Comparison of ENCODE assay signal across 16 cellular contexts in genomic region chr17:12567077-12568053, GRCh38.
DNase-seq lines count a peak whose midpoint lies in the region; ATAC-seq and TF ChIP-seq lines count a peak whose summit lies in the region.
"Had no signal": no experiment of that assay in that cellular context is flagged by ENCODE, and none has a peak within 500 bp of the region (broad histone marks: within the 10 kb centered on the region; RNA-seq: fewer than 3 reads in every experiment).

No MANE protein-coding gene starts in this region.

- 17% methylated on average over 10 of the region's 10 CpGs for WGBS in esophagus muscularis mucosa

- no peaks in the 10 kb centered on the region for H3K9me3 ChIP-seq in esophagus muscularis mucosa
- H3K9me3 ChIP-seq in thoracic aorta, result no peaks in the 10 kb centered on the region

- no peaks in the 10 kb centered on the region for H3K36me3 Mint-ChIP-seq in activated CD4-positive, alpha-beta T cell treated with anti-CD3 and anti-CD28 coated beads, Interleukin-2, amount 10 ng/mL, durations not matched to agents 24 days and 14 days (ENCODE audit: low read depth)
- H3K36me3 Mint-ChIP-seq: CD14-positive monocyte had no signal

- no peak for TF ChIP-seq EP300 in esophagus muscularis mucosa (IDR thresholded peaks at IDR 0.05)

- no peak for TF ChIP-seq POLR2A in esophagus muscularis mucosa (IDR thresholded peaks at IDR 0.05; ENCODE audit: low read depth)

- TF ChIP-seq CTCF in esophagus muscularis mucosa (IDR thresholded peaks at IDR 0.05) (no peak), thoracic aorta (IDR thresholded peaks at IDR 0.05) (no peak)

- H3K27me3 ChIP-seq in esophagus muscularis mucosa (no peaks in the 10 kb centered on the region), thoracic aorta (replicated peaks; ENCODE audit: insufficient read depth) (no peaks in the 10 kb centered on the region)

- peak; percentile 26 for DNase-seq in activated CD4-positive, alpha-beta T cell treated with anti-CD3 and anti-CD28 coated beads, Interleukin-2, amount 10 ng/mL, durations not matched to agents 24 days and 14 days
- DNase-seq in activated CD4-positive, alpha-beta T cell treated with anti-CD3 and anti-CD28 coated beads, Interleukin-2, amount 50 U/mL, for 48 hours, result no peak
- DNase-seq in NCI-H82 treated with DMSO at 0.1 percent for 48 hours (lab: John Stamatoyannopoulos, UW; ENCODE audit: unreplicated experiment) (peak; percentile 32), esophagus muscularis mucosa (ENCODE audit: extremely low spot score) (no peak), thoracic aorta (ENCODE audit: low spot score) (no peak), cerebellum (ENCODE audit: low spot score) (no peak)
- DNase-seq: 8988T, GDM1, HCEC 1CT, NCI-H1105, NCI-H2081, Right ventricle myocardium superior had no signal

- no peaks in the 10 kb centered on the region for H3K27me3 Mint-ChIP-seq in activated CD4-positive, alpha-beta T cell treated with anti-CD3 and anti-CD28 coated beads, Interleukin-2, amount 10 ng/mL, durations not matched to agents 24 days and 14 days

- H3K36me3 ChIP-seq in esophagus muscularis mucosa (no peaks in the 10 kb centered on the region), thoracic aorta (no peaks in the 10 kb centered on the region)

- ATAC-seq in thoracic aorta (ENCODE audit: insufficient number of reproducible peaks, low FRiP score, low read depth), result no peak
- ATAC-seq in HG03432 (IDR thresholded peaks at IDR 0.05; ENCODE audit: unreplicated experiment), result no peak
- no peak for ATAC-seq in GM21717 (IDR thresholded peaks at IDR 0.05; ENCODE audit: unreplicated experiment)
- ATAC-seq: K562 had no signal

- H3K4me3 ChIP-seq in esophagus muscularis mucosa (no peak overlapping the region), thoracic aorta (peak overlapping the region; percentile 45)
- H3K4me3 ChIP-seq: K562 had no signal

- H3K27ac Mint-ChIP-seq in activated CD4-positive, alpha-beta T cell treated with anti-CD3 and anti-CD28 coated beads, Interleukin-2, amount 10 ng/mL, durations not matched to agents 24 days and 14 days, result no peak overlapping the region
- H3K27ac Mint-ChIP-seq: CD14-positive monocyte had no signal

- intact Hi-C loops in activated CD4-positive, alpha-beta T cell treated with anti-CD3 and anti-CD28 coated beads, Interleukin-2, amount 10 ng/mL, durations not matched to agents 24 days and 14 days (cut with micrococcal nuclease), result no loop called here
- intact Hi-C loops in esophagus muscularis mucosa (cut with DNase I), result no loop called here

- no peaks in the 10 kb centered on the region for H3K4me1 Mint-ChIP-seq in activated CD4-positive, alpha-beta T cell treated with anti-CD3 and anti-CD28 coated beads, Interleukin-2, amount 10 ng/mL, durations not matched to agents 24 days and 14 days
- H3K4me1 Mint-ChIP-seq: CD14-positive monocyte had no signal

- H3K27ac ChIP-seq in esophagus muscularis mucosa (replicated peaks in 1 of 4), result peak overlapping the region; percentile 3 to 74 (median 56)
- H3K27ac ChIP-seq in thoracic aorta, result peak overlapping the region; percentile 81 to 88

- H3K4me3 Mint-ChIP-seq in activated CD4-positive, alpha-beta T cell treated with anti-CD3 and anti-CD28 coated beads, Interleukin-2, amount 10 ng/mL, durations not matched to agents 24 days and 14 days, result no peak overlapping the region
- H3K4me3 Mint-ChIP-seq: CD14-positive monocyte had no signal

- H3K9me3 Mint-ChIP-seq in activated CD4-positive, alpha-beta T cell treated with anti-CD3 and anti-CD28 coated beads, Interleukin-2, amount 10 ng/mL, durations not matched to agents 24 days and 14 days, result peaks cover 18% of the 10 kb centered on the region

- H3K4me1 ChIP-seq in esophagus muscularis mucosa (peaks cover 4 to 36% (median 24%) of the 10 kb centered on the region in 4 donors), thoracic aorta (ENCODE audit: control insufficient read depth in 1 of 2, low read depth in 2 of 2) (peaks cover 9 to 46% of the 10 kb centered on the region in 2 donors)

Comparison
In these comparisons a context has a peak if more than half of its experiments do, and no peak if none do; other contexts are left out.
1. DNase-seq: peak in activated CD4-positive, alpha-beta T cell treated with anti-CD3 and anti-CD28 coated beads, Interleukin-2, amount 10 ng/mL, durations not matched to agents 24 days and 14 days (single experiment) and NCI-H82 treated with DMSO at 0.1 percent for 48 hours (single experiment); none in activated CD4-positive, alpha-beta T cell treated with anti-CD3 and anti-CD28 coated beads, Interleukin-2, amount 50 U/mL, for 48 hours (0 of 2), esophagus muscularis mucosa (single experiment), thoracic aorta (single experiment) and cerebellum (single experiment).